Comparison of ENCODE assay signal across 30 cellular contexts in the genomic region with DNA sequence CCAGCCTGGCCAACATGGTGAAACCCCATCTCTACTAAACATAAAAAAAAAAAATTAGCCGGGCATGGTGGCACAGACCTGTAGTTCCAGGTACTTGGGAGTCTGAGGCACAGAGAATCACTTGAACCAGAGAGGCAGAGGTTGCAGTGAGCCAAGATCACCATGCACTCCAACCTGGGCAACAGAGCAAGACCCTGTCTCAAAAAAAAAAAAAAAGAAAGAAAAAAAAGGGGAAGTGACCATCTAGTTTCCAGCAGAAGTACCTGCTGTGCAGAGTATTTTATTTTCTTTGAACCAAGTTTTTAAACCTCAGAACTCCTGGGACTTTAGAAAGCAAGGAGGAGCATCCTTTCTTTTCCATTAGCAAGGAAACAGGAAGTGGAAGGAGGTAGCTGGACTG.
"Had no signal": no experiment of that assay in that cellular context is flagged by ENCODE, and none has a peak within 500 bp of the region (broad histone marks: within the 10 kb centered on the region; RNA-seq: fewer than 3 reads in every experiment).

No MANE protein-coding gene starts in this region.

- H3K4me3 Mint-ChIP-seq: activated CD4-positive, alpha-beta T cell treated with anti-CD3 and anti-CD28 coated beads, Interleukin-2, amount 10 ng/mL, durations not matched to agents 24 days and 14 days; activated CD8-positive, alpha-beta T cell treated with anti-CD3 and anti-CD28 coated beads for 36 hours; activated naive CD8-positive, alpha-beta T cell treated with anti-CD3 and anti-CD28 coated beads for 36 hours; activated T-cell treated with anti-CD3 and anti-CD28 coated beads, Interleukin-2, amount 50 U/mL, for 72 hours; activated T-helper 17 cell treated with anti-CD3 and anti-CD28 coated beads, Interleukin-2, amount 50 U/mL, for 72 hours; T-cell had no signal

- H3K27ac Mint-ChIP-seq: activated CD4-positive, alpha-beta T cell treated with anti-CD3 and anti-CD28 coated beads, Interleukin-2, amount 10 ng/mL, durations not matched to agents 24 days and 14 days; activated CD8-positive, alpha-beta T cell treated with anti-CD3 and anti-CD28 coated beads for 36 hours; activated naive CD8-positive, alpha-beta T cell treated with anti-CD3 and anti-CD28 coated beads for 36 hours; activated T-cell treated with anti-CD3 and anti-CD28 coated beads, Interleukin-2, amount 50 U/mL, for 72 hours; activated T-helper 17 cell treated with anti-CD3 and anti-CD28 coated beads, Interleukin-2, amount 50 U/mL, for 72 hours; T-cell had no signal

- DNase-seq: activated CD4-positive, alpha-beta T cell treated with anti-CD3 and anti-CD28 coated beads, Interleukin-2, amount 10 ng/mL, durations not matched to agents 24 days and 14 days; activated CD4-positive, alpha-beta T cell treated with anti-CD3 and anti-CD28 coated beads, Interleukin-2, amount 50 U/mL, for 4 hours; activated CD8-positive, alpha-beta T cell treated with anti-CD3 and anti-CD28 coated beads for 36 hours; activated effector memory CD4-positive, alpha-beta T cell treated with anti-CD3 and anti-CD28 coated beads, Interleukin-2, amount 50 U/mL, for 16 hours; activated naive CD4-positive, alpha-beta T cell; activated naive CD4-positive, alpha-beta T cell treated with anti-CD3 and anti-CD28 coated beads, Interleukin-2, amount 50 U/mL, for 16 hours; activated naive CD8-positive, alpha-beta T cell treated with anti-CD3 and anti-CD28 coated beads for 36 hours; activated T-cell treated with anti-CD3 and anti-CD28 coated beads, Interleukin-2, amount 50 U/mL, for 1 hour; activated T-cell treated with anti-CD3 and anti-CD28 coated beads, Interleukin-2, amount 50 U/mL, for 72 hours; amniotic stem cell; aorta; brain microvascular endothelial cell; central memory CD4-positive, alpha-beta T cell; Kasumi-1; MG63; NCI-H1105; NCI-H1417 treated with DMSO at 0.1 percent for 48 hours; NCI-H1694; NCI-H2029; NCI-H345; NCI-H524 treated with DMSO at 0.1 percent for 48 hours; PC-3; Peyer's patch; RPMI8226; SHP77 treated with DMSO at 0.1 percent for 48 hours; T-cell; T1000; WERI-Rb-1 had no signal

- H3K9me3 Mint-ChIP-seq: activated CD4-positive, alpha-beta T cell treated with anti-CD3 and anti-CD28 coated beads, Interleukin-2, amount 10 ng/mL, durations not matched to agents 24 days and 14 days; activated CD8-positive, alpha-beta T cell treated with anti-CD3 and anti-CD28 coated beads for 36 hours; activated naive CD8-positive, alpha-beta T cell treated with anti-CD3 and anti-CD28 coated beads for 36 hours; activated T-cell treated with anti-CD3 and anti-CD28 coated beads, Interleukin-2, amount 50 U/mL, for 72 hours; activated T-helper 17 cell treated with anti-CD3 and anti-CD28 coated beads, Interleukin-2, amount 50 U/mL, for 72 hours; T-cell had no signal

- ATAC-seq: activated CD8-positive, alpha-beta T cell treated with anti-CD3 and anti-CD28 coated beads for 36 hours; activated T-cell treated with anti-CD3 and anti-CD28 coated beads, Interleukin-2, amount 50 U/mL, for 72 hours; activated T-helper 17 cell treated with anti-CD3 and anti-CD28 coated beads, Interleukin-2, amount 50 U/mL, for 72 hours; PC-3; SK-N-SH treated with all-trans-retinoic acid at 6 μM for 48 hours; T-cell had no signal

- H3K27me3 Mint-ChIP-seq: activated CD4-positive, alpha-beta T cell treated with anti-CD3 and anti-CD28 coated beads, Interleukin-2, amount 10 ng/mL, durations not matched to agents 24 days and 14 days; activated CD8-positive, alpha-beta T cell treated with anti-CD3 and anti-CD28 coated beads for 36 hours; activated naive CD8-positive, alpha-beta T cell treated with anti-CD3 and anti-CD28 coated beads for 36 hours; activated T-helper 17 cell treated with anti-CD3 and anti-CD28 coated beads, Interleukin-2, amount 50 U/mL, for 72 hours; T-cell had no signal
